ENCODE assay signal across 8 cellular contexts in the genomic region with DNA sequence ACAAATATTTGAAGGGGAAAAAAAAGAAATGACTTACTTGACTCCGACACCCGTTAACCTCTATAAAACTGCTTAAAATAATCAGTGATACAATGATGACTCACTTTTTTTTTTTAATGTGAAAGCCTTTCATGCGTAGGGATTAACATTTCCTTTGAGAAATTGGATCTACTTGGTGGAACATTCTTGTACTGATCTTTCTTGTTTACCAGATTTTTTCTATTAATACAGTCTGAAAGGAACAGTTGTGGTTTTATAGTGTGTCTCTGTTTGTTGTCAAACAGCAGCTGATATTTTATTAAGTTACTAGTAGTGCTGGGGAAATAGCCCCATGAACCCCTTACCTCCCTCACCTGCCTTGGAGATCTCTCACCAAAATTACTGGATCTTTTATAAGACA. TPM values are rescaled to one million over a fixed set of nuclear protein-coding genes. Genes with fewer than 3 reads are reported as not detected.
DNase-seq lines count a peak whose midpoint lies in the region; ATAC-seq and TF ChIP-seq lines count a peak whose summit lies in the region.

No MANE protein-coding gene starts in this region.

- 0 to 2% methylated on average over 3 of the region's 3 CpGs for WGBS in GM23248 (ENCODE audit: low coverage in 1 of 2, low lambda C conversion rate in 2 of 2, missing lambda C conversion rate in 2 of 2), 2 experiments

- no peaks in the 10 kb centered on the region for H3K9me3 ChIP-seq in GM23248 (ENCODE audit: low read depth)

- H4K20me1 ChIP-seq in GM23248 (ENCODE audit: insufficient read depth): no peaks in the 10 kb centered on the region

- H3K79me2 ChIP-seq in GM23248 (ENCODE audit: insufficient read depth): no peaks in the 10 kb centered on the region

- H3K9ac ChIP-seq in GM23248: peak overlapping the region; percentile 71

- no peak for TF ChIP-seq CTCF in fibroblast of villous mesenchyme (IDR thresholded peaks at IDR 0.05; ENCODE audit: insufficient read depth, low read depth, low read length)

- H3K36me3 ChIP-seq in GM23248 (ENCODE audit: low read depth): no peaks in the 10 kb centered on the region

- H3K4me3 Mint-ChIP-seq in activated T-helper 17 cell treated with anti-CD3 and anti-CD28 coated beads, Interleukin-2, amount 50 U/mL, for 72 hours: no peak overlapping the region
- no peak overlapping the region for H3K4me3 Mint-ChIP-seq in stimulated activated memory B cell treated with anti-CD40 and anti-IgM and Interleukin-4, amounts not matched to agents 10 μg/mL and 1 μg/mL and 100 μg/mL, for 72 hours

- peaks cover 8% of the 10 kb centered on the region for H3K9me3 Mint-ChIP-seq in activated T-helper 17 cell treated with anti-CD3 and anti-CD28 coated beads, Interleukin-2, amount 50 U/mL, for 72 hours
- H3K9me3 Mint-ChIP-seq in stimulated activated memory B cell treated with anti-CD40 and anti-IgM and Interleukin-4, amounts not matched to agents 10 μg/mL and 1 μg/mL and 100 μg/mL, for 72 hours: peaks cover 9% of the 10 kb centered on the region

- DNase-seq in GM23248 (peak; percentile 83), fibroblast of villous mesenchyme (ENCODE audit: low read depth) (peak; percentile 87), AML-193 (lab: John Stamatoyannopoulos, UW) (no peak), NOMO-1 treated with DMSO at 0.1 percent for 48 hours (lab: John Stamatoyannopoulos, UW; ENCODE audit: unreplicated experiment) (no peak)

- H3K4me1 ChIP-seq in GM23248 (ENCODE audit: insufficient read depth): peaks cover 38% of the 10 kb centered on the region

- no peaks in the 10 kb centered on the region for H3K9me2 ChIP-seq in GM23248 (ENCODE audit: insufficient read depth)

- no peaks in the 10 kb centered on the region for H3K27me3 Mint-ChIP-seq in activated T-helper 17 cell treated with anti-CD3 and anti-CD28 coated beads, Interleukin-2, amount 50 U/mL, for 72 hours
- H3K27me3 Mint-ChIP-seq in stimulated activated memory B cell treated with anti-CD40 and anti-IgM and Interleukin-4, amounts not matched to agents 10 μg/mL and 1 μg/mL and 100 μg/mL, for 72 hours: no peaks in the 10 kb centered on the region

- H3K4me3 ChIP-seq in GM23248: peak overlapping the region; percentile 18; the same call in 1 of the 2 replicates
- no peak overlapping the region for H3K4me3 ChIP-seq in fibroblast of villous mesenchyme (ENCODE audit: low read depth, low read length)

- H2AFZ ChIP-seq in GM23248: no peak overlapping the region

- H3K36me3 Mint-ChIP-seq in activated T-helper 17 cell treated with anti-CD3 and anti-CD28 coated beads, Interleukin-2, amount 50 U/mL, for 72 hours (ENCODE audit: low read depth): peaks cover 41% of the 10 kb centered on the region
- peaks cover 46% of the 10 kb centered on the region for H3K36me3 Mint-ChIP-seq in stimulated activated memory B cell treated with anti-CD40 and anti-IgM and Interleukin-4, amounts not matched to agents 10 μg/mL and 1 μg/mL and 100 μg/mL, for 72 hours

- H3K4me2 ChIP-seq in GM23248 (ENCODE audit: unreplicated experiment): peak overlapping the region; percentile 71

- peak overlapping the region; percentile 84 for H3K27ac ChIP-seq in GM23248

- in situ Hi-C loops in GM23248 (cut with MboI): no loop called here

- H3K27ac Mint-ChIP-seq in activated T-helper 17 cell treated with anti-CD3 and anti-CD28 coated beads, Interleukin-2, amount 50 U/mL, for 72 hours: peak overlapping the region; percentile 43
- H3K27ac Mint-ChIP-seq in stimulated activated memory B cell treated with anti-CD40 and anti-IgM and Interleukin-4, amounts not matched to agents 10 μg/mL and 1 μg/mL and 100 μg/mL, for 72 hours: peak overlapping the region; percentile 89

- no peaks in the 10 kb centered on the region for H3K4me1 Mint-ChIP-seq in activated T-helper 17 cell treated with anti-CD3 and anti-CD28 coated beads, Interleukin-2, amount 50 U/mL, for 72 hours
- H3K4me1 Mint-ChIP-seq in stimulated activated memory B cell treated with anti-CD40 and anti-IgM and Interleukin-4, amounts not matched to agents 10 μg/mL and 1 μg/mL and 100 μg/mL, for 72 hours: peaks cover 61% of the 10 kb centered on the region

- H3K27me3 ChIP-seq in GM23248 (replicated peaks; ENCODE audit: insufficient read depth): no peaks in the 10 kb centered on the region

- H3F3A ChIP-seq in GM23248 (ENCODE audit: insufficient read depth): peaks cover 23% of the 10 kb centered on the region

- no peak for ATAC-seq in activated T-helper 17 cell treated with anti-CD3 and anti-CD28 coated beads, Interleukin-2, amount 50 U/mL, for 72 hours (replicated peaks)
- ATAC-seq in stimulated activated memory B cell treated with anti-CD40 and anti-IgM and Interleukin-4, amounts not matched to agents 10 μg/mL and 1 μg/mL and 100 μg/mL, for 72 hours: no peak
- ATAC-seq in GM18873 (IDR thresholded peaks at IDR 0.05; ENCODE audit: low FRiP score, unreplicated experiment): no peak
- no peak for ATAC-seq in GM19455 (IDR thresholded peaks at IDR 0.05; ENCODE audit: unreplicated experiment)

RNA-seq across cellular contexts. Expression of a gene that starts 40.2 kb away (rescaled TPM):
- total RNA-seq in GM23248 (2014; rRNA removed; shearing (Covaris generic)): 1.3 and 1.5 TPM in 2 replicates
- polyA plus RNA-seq in GM23248 (2016; fragmentation: Nextera tagmentation; extraction: Ambion mirVana): 0.11 and 0.22 TPM in 2 replicates
- 1 to 10 TPM in 1 of 2 donors, under 1 TPM in 1; 0.63 to 1.3 TPM for total RNA-seq in activated T-helper 17 cell treated with anti-CD3 and anti-CD28 coated beads, Interleukin-2, amount 50 U/mL, for 72 hours
- under 0.01 TPM in 2 replicates for total RNA-seq in fibroblast of villous mesenchyme

RNA-seq across cellular contexts. Expression of a gene that starts 53.7 kb away (rescaled TPM):
- 22.7 and 26.3 TPM in 2 replicates for total RNA-seq in GM23248 (2014; rRNA removed; shearing (Covaris generic))
- 12.5 and 15.4 TPM in 2 replicates for polyA plus RNA-seq in GM23248 (2016; fragmentation: Nextera tagmentation; extraction: Ambion mirVana)
- 10 to 100 TPM; 72.9 to 76.7 TPM for total RNA-seq in activated T-helper 17 cell treated with anti-CD3 and anti-CD28 coated beads, Interleukin-2, amount 50 U/mL, for 72 hours
- total RNA-seq in fibroblast of villous mesenchyme: 43.5 and 59.6 TPM in 2 replicates

Comparison
In these comparisons a context has a peak if more than half of its experiments do, and no peak if none do; other contexts are left out.
1. DNase-seq: peak in GM23248 (single experiment) and fibroblast of villous mesenchyme (single experiment); none in AML-193 (0 of 2) and NOMO-1 treated with DMSO at 0.1 percent for 48 hours (single experiment).